ENCODE assay signal across 1 cellular context in the genomic region with DNA sequence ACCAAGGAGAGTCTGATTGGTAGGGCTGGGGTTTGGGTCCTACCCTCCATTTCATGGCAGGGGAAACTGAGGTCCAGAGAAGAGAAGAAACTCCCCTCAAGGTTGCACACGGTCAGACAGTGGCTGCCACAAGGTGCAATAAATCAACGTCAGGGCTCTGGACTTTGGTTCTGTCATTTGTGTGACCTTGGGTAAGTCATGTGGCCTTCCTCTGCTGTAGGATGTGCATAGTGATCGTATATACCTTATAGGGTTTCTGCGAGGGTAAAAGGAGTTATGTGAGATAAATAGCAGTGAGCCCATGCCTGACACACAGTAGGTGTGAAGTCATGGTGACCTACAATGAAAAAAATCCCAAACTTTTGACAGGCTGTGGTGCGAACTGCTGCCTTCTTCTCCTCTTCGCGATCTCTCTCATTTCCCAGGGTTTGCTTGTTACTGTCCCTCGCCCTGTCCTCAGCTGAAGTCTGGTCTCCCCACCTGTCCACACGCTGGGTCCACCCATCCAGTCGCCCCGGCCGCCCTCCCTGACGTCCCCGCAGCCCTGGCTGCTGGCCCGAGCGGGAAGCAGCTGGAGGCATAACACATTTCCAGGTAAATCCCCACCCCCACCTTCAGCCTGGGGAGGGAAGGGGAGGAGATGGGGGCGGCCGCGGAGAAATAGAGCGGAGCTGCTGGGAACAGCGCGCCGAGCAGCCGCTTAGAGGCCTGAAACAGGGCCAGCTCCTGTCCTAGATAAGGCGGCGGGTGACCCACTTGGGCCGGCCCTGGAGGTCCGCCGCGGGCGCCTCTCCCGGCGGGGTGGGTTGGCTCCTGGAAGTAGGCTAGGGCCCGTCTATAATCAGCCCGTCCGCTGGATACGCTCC.
TF ChIP-seq lines count a peak whose summit lies in the region.

No MANE protein-coding gene starts in this region.

TF ChIP-seq in HepG2, 621 proteins besides CTCF, POLR2A, EP300 and RAD21 (continued from another document and continues in another):
- TF ChIP-seq, protein P1, sequence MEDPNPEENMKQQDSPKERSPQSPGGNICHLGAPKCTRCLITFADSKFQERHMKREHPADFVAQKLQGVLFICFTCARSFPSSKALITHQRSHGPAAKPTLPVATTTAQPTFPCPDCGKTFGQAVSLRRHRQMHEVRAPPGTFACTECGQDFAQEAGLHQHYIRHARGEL (CRISPR knock-in tag; IDR thresholded peaks at IDR 0.05) = no peak
- no peak for TF ChIP-seq MZF1 (CRISPR knock-in tag; IDR thresholded peaks at IDR 0.05; ENCODE audit: borderline replicate concordance)
- no peak for TF ChIP-seq ZNF296 (CRISPR knock-in tag; conservative IDR thresholded peaks at IDR 0.05)
- TF ChIP-seq RCOR2 (CRISPR knock-in tag; IDR thresholded peaks at IDR 0.05) = 0 out of 2 replicates have a peak, but pooled peaks have one; percentile 23
- no peak for TF ChIP-seq TCF12 (IDR thresholded peaks at IDR 0.05)
- TF ChIP-seq TCF12 (CRISPR knock-in tag; IDR thresholded peaks at IDR 0.05) = no peak
- TF ChIP-seq HDAC2 (CRISPR knock-in tag; IDR thresholded peaks at IDR 0.05) = 0 out of 2 replicates have a peak, but pooled peaks have one; percentile 19
- TF ChIP-seq, protein P2, sequence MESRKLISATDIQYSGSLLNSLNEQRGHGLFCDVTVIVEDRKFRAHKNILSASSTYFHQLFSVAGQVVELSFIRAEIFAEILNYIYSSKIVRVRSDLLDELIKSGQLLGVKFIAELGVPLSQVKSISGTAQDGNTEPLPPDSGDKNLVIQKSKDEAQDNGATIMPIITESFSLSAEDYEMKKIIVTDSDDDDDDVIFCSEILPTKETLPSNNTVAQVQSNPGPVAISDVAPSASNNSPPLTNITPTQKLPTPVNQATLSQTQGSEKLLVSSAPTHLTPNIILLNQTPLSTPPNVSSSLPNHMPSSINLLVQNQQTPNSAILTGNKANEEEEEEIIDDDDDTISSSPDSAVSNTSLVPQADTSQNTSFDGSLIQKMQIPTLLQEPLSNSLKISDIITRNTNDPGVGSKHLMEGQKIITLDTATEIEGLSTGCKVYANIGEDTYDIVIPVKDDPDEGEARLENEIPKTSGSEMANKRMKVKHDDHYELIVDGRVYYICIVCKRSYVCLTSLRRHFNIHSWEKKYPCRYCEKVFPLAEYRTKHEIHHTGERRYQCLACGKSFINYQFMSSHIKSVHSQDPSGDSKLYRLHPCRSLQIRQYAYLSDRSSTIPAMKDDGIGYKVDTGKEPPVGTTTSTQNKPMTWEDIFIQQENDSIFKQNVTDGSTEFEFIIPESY (CRISPR knock-in tag; IDR thresholded peaks at IDR 0.05) = no peak
- no peak for TF ChIP-seq EED (CRISPR knock-in tag; IDR thresholded peaks at IDR 0.05)
- TF ChIP-seq LCORL (IDR thresholded peaks at IDR 0.05) = no peak
- no peak for TF ChIP-seq LCORL (CRISPR knock-in tag; IDR thresholded peaks at IDR 0.05)
- TF ChIP-seq ZMYM3 (CRISPR knock-in tag; IDR thresholded peaks at IDR 0.05) = no peak; the same call in 1 of the 2 replicates
- TF ChIP-seq, protein P3, sequence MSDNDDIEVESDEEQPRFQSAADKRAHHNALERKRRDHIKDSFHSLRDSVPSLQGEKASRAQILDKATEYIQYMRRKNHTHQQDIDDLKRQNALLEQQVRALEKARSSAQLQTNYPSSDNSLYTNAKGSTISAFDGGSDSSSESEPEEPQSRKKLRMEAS (IDR thresholded peaks at IDR 0.05) = peak; percentile 8; the same call in 1 of the 2 replicates
- TF ChIP-seq HOXD1 (CRISPR knock-in tag; IDR thresholded peaks at IDR 0.05) = peak; percentile 93
- TF ChIP-seq ZNF143 (CRISPR knock-in tag; IDR thresholded peaks at IDR 0.05) = no peak; the same call in 1 of the 2 replicates
- TF ChIP-seq, protein P4, sequence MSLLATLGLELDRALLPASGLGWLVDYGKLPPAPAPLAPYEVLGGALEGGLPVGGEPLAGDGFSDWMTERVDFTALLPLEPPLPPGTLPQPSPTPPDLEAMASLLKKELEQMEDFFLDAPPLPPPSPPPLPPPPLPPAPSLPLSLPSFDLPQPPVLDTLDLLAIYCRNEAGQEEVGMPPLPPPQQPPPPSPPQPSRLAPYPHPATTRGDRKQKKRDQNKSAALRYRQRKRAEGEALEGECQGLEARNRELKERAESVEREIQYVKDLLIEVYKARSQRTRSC (CRISPR knock-in tag; IDR thresholded peaks at IDR 0.05; ENCODE audit: low read depth) = no peak
- TF ChIP-seq PHF8 (CRISPR knock-in tag; IDR thresholded peaks at IDR 0.05) = no peak
- no peak for TF ChIP-seq TOPORS (CRISPR knock-in tag; IDR thresholded peaks at IDR 0.05)
- TF ChIP-seq ZSCAN9 (CRISPR knock-in tag; IDR thresholded peaks at IDR 0.05; ENCODE audit: borderline replicate concordance) = no peak
- TF ChIP-seq, protein P5, sequence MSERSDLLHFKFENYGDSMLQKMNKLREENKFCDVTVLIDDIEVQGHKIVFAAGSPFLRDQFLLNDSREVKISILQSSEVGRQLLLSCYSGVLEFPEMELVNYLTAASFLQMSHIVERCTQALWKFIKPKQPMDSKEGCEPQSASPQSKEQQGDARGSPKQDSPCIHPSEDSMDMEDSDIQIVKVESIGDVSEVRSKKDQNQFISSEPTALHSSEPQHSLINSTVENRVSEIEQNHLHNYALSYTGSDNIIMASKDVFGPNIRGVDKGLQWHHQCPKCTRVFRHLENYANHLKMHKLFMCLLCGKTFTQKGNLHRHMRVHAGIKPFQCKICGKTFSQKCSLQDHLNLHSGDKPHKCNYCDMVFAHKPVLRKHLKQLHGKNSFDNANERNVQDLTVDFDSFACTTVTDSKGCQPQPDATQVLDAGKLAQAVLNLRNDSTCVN (CRISPR knock-in tag; IDR thresholded peaks at IDR 0.05; ENCODE audit: borderline replicate concordance) = no peak
- TF ChIP-seq ZEB1 (IDR thresholded peaks at IDR 0.05; ENCODE audit: insufficient replicate concordance, low read depth) = no peak
- TF ChIP-seq ZNF343 (CRISPR knock-in tag; IDR thresholded peaks at IDR 0.05) = no peak
- no peak for TF ChIP-seq ZNF703 (CRISPR knock-in tag; IDR thresholded peaks at IDR 0.05; ENCODE audit: borderline replicate concordance)
- TF ChIP-seq ATF1 (CRISPR knock-in tag; IDR thresholded peaks at IDR 0.05) = no peak
- no peak; the same call in 1 of the 2 replicates for TF ChIP-seq MED13 (CRISPR knock-in tag; IDR thresholded peaks at IDR 0.05)
- TF ChIP-seq ZNF12 (CRISPR knock-in tag; IDR thresholded peaks at IDR 0.05) = peak; percentile 63
- no peak for TF ChIP-seq HES4 (CRISPR knock-in tag; IDR thresholded peaks at IDR 0.05; ENCODE audit: borderline replicate concordance)
- TF ChIP-seq, protein P6, sequence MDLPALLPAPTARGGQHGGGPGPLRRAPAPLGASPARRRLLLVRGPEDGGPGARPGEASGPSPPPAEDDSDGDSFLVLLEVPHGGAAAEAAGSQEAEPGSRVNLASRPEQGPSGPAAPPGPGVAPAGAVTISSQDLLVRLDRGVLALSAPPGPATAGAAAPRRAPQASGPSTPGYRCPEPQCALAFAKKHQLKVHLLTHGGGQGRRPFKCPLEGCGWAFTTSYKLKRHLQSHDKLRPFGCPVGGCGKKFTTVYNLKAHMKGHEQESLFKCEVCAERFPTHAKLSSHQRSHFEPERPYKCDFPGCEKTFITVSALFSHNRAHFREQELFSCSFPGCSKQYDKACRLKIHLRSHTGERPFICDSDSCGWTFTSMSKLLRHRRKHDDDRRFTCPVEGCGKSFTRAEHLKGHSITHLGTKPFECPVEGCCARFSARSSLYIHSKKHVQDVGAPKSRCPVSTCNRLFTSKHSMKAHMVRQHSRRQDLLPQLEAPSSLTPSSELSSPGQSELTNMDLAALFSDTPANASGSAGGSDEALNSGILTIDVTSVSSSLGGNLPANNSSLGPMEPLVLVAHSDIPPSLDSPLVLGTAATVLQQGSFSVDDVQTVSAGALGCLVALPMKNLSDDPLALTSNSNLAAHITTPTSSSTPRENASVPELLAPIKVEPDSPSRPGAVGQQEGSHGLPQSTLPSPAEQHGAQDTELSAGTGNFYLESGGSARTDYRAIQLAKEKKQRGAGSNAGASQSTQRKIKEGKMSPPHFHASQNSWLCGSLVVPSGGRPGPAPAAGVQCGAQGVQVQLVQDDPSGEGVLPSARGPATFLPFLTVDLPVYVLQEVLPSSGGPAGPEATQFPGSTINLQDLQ (CRISPR knock-in tag; IDR thresholded peaks at IDR 0.05) = no peak
- TF ChIP-seq, protein P7, sequence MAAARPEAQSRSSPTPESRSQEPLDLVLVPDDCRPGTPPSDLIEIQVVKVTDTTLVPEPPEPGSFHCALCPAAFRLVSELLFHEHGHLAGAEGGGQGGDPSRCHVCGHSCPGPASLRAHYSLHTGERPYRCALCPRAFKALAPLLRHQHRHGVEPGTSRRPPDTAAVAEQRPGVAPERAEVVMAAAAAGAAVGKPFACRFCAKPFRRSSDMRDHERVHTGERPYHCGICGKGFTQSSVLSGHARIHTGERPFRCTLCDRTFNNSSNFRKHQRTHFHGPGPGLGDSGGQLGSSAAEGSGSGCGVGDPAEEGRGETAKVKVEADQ (CRISPR knock-in tag; IDR thresholded peaks at IDR 0.05; ENCODE audit: borderline replicate concordance) = no peak
- TF ChIP-seq, protein P8, sequence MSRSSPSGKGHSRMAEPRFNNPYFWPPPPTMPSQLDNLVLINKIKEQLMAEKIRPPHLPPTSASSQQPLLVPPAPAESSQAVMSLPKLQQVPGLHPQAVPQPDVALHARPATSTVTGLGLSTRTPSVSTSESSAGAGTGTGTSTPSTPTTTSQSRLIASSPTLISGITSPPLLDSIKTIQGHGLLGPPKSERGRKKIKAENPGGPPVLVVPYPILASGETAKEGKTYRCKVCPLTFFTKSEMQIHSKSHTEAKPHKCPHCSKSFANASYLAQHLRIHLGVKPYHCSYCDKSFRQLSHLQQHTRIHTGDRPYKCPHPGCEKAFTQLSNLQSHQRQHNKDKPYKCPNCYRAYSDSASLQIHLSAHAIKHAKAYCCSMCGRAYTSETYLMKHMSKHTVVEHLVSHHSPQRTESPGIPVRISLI (CRISPR knock-in tag; IDR thresholded peaks at IDR 0.05; ENCODE audit: borderline replicate concordance) = no peak
- TF ChIP-seq, protein P9, sequence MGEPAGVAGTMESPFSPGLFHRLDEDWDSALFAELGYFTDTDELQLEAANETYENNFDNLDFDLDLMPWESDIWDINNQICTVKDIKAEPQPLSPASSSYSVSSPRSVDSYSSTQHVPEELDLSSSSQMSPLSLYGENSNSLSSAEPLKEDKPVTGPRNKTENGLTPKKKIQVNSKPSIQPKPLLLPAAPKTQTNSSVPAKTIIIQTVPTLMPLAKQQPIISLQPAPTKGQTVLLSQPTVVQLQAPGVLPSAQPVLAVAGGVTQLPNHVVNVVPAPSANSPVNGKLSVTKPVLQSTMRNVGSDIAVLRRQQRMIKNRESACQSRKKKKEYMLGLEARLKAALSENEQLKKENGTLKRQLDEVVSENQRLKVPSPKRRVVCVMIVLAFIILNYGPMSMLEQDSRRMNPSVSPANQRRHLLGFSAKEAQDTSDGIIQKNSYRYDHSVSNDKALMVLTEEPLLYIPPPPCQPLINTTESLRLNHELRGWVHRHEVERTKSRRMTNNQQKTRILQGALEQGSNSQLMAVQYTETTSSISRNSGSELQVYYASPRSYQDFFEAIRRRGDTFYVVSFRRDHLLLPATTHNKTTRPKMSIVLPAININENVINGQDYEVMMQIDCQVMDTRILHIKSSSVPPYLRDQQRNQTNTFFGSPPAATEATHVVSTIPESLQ (CRISPR knock-in tag; conservative IDR thresholded peaks at IDR 0.05) = no peak
- TF ChIP-seq ZBTB3 (CRISPR knock-in tag; IDR thresholded peaks at IDR 0.05; ENCODE audit: borderline replicate concordance, low read depth) = no peak
- no peak for TF ChIP-seq ARID2 (CRISPR knock-in tag; IDR thresholded peaks at IDR 0.05; ENCODE audit: borderline replicate concordance)
- TF ChIP-seq MXD4 (CRISPR knock-in tag; IDR thresholded peaks at IDR 0.05) = no peak; the same call in 1 of the 2 replicates
- TF ChIP-seq ZSCAN25 (CRISPR knock-in tag; IDR thresholded peaks at IDR 0.05) = no peak
- no peak for TF ChIP-seq SP2 (CRISPR knock-in tag; IDR thresholded peaks at IDR 0.05)
- TF ChIP-seq, protein P10, sequence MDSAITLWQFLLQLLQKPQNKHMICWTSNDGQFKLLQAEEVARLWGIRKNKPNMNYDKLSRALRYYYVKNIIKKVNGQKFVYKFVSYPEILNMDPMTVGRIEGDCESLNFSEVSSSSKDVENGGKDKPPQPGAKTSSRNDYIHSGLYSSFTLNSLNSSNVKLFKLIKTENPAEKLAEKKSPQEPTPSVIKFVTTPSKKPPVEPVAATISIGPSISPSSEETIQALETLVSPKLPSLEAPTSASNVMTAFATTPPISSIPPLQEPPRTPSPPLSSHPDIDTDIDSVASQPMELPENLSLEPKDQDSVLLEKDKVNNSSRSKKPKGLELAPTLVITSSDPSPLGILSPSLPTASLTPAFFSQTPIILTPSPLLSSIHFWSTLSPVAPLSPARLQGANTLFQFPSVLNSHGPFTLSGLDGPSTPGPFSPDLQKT (CRISPR knock-in tag; IDR thresholded peaks at IDR 0.05; ENCODE audit: borderline replicate concordance) = no peak
- no peak for TF ChIP-seq FOSL1 (CRISPR knock-in tag; IDR thresholded peaks at IDR 0.05; ENCODE audit: borderline replicate concordance)
- TF ChIP-seq ZFP36 (IDR thresholded peaks at IDR 0.05; ENCODE audit: borderline replicate concordance, low read depth, low read length, partially characterized antibody) = no peak
- TF ChIP-seq, protein P11, sequence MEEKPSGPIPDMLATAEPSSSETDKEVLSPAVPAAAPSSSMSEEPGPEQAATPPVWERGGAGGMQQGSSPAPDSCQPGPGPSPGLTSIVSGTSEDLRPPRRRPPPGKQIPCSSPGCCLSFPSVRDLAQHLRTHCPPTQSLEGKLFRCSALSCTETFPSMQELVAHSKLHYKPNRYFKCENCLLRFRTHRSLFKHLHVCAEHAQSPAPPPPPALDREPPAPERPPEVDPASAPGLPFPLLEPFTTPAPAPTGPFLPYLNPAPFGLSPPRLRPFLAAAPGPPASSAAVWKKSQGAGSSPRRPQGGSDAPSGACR (CRISPR knock-in tag; IDR thresholded peaks at IDR 0.05) = no peak
- no peak for TF ChIP-seq ATM (IDR thresholded peaks at IDR 0.05; ENCODE audit: borderline replicate concordance)
- no peak for TF ChIP-seq ZNF530 (CRISPR knock-in tag; IDR thresholded peaks at IDR 0.05; ENCODE audit: low read depth)
- no peak for TF ChIP-seq SNAPC2 (CRISPR knock-in tag; IDR thresholded peaks at IDR 0.05)
- no peak for TF ChIP-seq ZBTB1 (CRISPR knock-in tag; IDR thresholded peaks at IDR 0.05; ENCODE audit: borderline replicate concordance)
- TF ChIP-seq, protein P12, sequence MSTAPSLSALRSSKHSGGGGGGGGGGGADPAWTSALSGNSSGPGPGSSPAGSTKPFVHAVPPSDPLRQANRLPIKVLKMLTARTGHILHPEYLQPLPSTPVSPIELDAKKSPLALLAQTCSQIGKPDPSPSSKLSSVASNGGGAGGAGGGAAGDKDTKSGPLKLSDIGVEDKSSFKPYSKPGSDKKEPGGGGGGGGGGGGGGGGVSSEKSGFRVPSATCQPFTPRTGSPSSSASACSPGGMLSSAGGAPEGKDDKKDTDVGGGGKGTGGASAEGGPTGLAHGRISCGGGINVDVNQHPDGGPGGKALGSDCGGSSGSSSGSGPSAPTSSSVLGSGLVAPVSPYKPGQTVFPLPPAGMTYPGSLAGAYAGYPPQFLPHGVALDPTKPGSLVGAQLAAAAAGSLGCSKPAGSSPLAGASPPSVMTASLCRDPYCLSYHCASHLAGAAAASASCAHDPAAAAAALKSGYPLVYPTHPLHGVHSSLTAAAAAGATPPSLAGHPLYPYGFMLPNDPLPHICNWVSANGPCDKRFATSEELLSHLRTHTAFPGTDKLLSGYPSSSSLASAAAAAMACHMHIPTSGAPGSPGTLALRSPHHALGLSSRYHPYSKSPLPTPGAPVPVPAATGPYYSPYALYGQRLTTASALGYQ (CRISPR knock-in tag; IDR thresholded peaks at IDR 0.05) = 0 out of 2 replicates have a peak, but pooled peaks have one; percentile 12
- no peak for TF ChIP-seq ZNF709 (CRISPR knock-in tag; IDR thresholded peaks at IDR 0.05)
- TF ChIP-seq, protein P13, sequence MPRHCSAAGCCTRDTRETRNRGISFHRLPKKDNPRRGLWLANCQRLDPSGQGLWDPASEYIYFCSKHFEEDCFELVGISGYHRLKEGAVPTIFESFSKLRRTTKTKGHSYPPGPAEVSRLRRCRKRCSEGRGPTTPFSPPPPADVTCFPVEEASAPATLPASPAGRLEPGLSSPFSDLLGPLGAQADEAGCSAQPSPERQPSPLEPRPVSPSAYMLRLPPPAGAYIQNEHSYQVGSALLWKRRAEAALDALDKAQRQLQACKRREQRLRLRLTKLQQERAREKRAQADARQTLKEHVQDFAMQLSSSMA (CRISPR knock-in tag; IDR thresholded peaks at IDR 0.05) = no peak
